3 cellular contexts compared by ENCODE assay signal in the genomic region with DNA sequence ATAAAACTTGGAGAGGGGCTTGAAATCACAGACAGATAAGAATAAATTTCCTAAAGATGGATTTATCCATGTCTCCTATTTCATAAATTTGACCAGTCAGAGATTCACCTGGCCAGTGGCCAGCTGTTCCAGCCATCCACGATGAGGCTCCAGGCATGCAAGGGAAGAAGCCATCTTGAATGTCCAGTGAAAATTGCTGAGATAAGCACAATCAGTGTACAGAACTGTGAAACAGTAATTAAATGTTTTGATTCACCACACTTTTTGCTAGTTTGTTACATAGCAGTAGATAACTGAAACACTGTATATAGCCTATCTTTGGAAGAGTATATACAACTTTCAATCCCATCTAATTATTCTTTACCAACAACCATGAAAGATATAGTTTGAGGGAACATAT.
TF ChIP-seq lines count a peak whose summit lies in the region.

No MANE protein-coding gene starts in this region.

TF ChIP-seq in HepG2, 621 proteins besides CTCF, POLR2A, EP300 and RAD21:
- peak; percentile 97 for TF ChIP-seq MAFF (IDR thresholded peaks at IDR 0.05; ENCODE audit: low read depth, low read length)
- no peak for TF ChIP-seq ZBTB3 (CRISPR knock-in tag; IDR thresholded peaks at IDR 0.05; ENCODE audit: borderline replicate concordance, low read depth)
- peak; percentile 96 to 98 for TF ChIP-seq MAFK (conservative IDR thresholded peaks at IDR 0.05 in 1 of 2, IDR thresholded peaks at IDR 0.05 in 1 of 2; ENCODE audit: low read length in 2 of 2)
TF ChIP-seq in HepG2: peak in this region for 2.

TF ChIP-seq in IMR-90, 13 proteins besides CTCF, POLR2A, EP300 and RAD21:
- TF ChIP-seq NFE2L2 (IDR thresholded peaks at IDR 0.05; ENCODE audit: low read depth, low read length) (no peak), CEBPB (IDR thresholded peaks at IDR 0.05; ENCODE audit: low read depth, low read length) (no peak), USF2 (IDR thresholded peaks at IDR 0.05; ENCODE audit: low read depth, low read length) (no peak), MAFK (IDR thresholded peaks at IDR 0.05; ENCODE audit: low read depth, low read length) (peak; percentile 96), MAZ (IDR thresholded peaks at IDR 0.05; ENCODE audit: borderline replicate concordance, low read depth, low read length) (no peak), BHLHE40 (IDR thresholded peaks at IDR 0.05; ENCODE audit: low read depth, low read length) (no peak)
- TF ChIP-seq, protein P1, sequence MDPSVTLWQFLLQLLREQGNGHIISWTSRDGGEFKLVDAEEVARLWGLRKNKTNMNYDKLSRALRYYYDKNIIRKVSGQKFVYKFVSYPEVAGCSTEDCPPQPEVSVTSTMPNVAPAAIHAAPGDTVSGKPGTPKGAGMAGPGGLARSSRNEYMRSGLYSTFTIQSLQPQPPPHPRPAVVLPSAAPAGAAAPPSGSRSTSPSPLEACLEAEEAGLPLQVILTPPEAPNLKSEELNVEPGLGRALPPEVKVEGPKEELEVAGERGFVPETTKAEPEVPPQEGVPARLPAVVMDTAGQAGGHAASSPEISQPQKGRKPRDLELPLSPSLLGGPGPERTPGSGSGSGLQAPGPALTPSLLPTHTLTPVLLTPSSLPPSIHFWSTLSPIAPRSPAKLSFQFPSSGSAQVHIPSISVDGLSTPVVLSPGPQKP (IDR thresholded peaks at IDR 0.05; ENCODE audit: borderline replicate concordance, low read depth, low read length) = no peak

TF ChIP-seq in K562, 482 proteins besides CTCF, POLR2A, EP300 and RAD21:
- peak; percentile 87 for TF ChIP-seq MAFG (tag; conservative IDR thresholded peaks at IDR 0.05)
- peak; percentile 97 for TF ChIP-seq MAFK (IDR thresholded peaks at IDR 0.05; ENCODE audit: low read length)
- TF ChIP-seq C11orf30 (IDR thresholded peaks at IDR 0.05; ENCODE audit: low read depth) = peak; percentile 87
- TF ChIP-seq MAFF (IDR thresholded peaks at IDR 0.05; ENCODE audit: low read length) = peak; percentile 94
- TF ChIP-seq HLTF (IDR thresholded peaks at IDR 0.05) = no peak
- peak; percentile 92 for TF ChIP-seq ZNF316 (IDR thresholded peaks at IDR 0.05)
- TF ChIP-seq, protein P2, sequence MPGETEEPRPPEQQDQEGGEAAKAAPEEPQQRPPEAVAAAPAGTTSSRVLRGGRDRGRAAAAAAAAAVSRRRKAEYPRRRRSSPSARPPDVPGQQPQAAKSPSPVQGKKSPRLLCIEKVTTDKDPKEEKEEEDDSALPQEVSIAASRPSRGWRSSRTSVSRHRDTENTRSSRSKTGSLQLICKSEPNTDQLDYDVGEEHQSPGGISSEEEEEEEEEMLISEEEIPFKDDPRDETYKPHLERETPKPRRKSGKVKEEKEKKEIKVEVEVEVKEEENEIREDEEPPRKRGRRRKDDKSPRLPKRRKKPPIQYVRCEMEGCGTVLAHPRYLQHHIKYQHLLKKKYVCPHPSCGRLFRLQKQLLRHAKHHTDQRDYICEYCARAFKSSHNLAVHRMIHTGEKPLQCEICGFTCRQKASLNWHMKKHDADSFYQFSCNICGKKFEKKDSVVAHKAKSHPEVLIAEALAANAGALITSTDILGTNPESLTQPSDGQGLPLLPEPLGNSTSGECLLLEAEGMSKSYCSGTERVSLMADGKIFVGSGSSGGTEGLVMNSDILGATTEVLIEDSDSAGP (CRISPR knock-in tag; IDR thresholded peaks at IDR 0.05) = no peak
- no peak for TF ChIP-seq ZNF274 (IDR thresholded peaks at IDR 0.05; ENCODE audit: borderline replicate concordance, low read depth, low read length)
TF ChIP-seq in K562: peak in this region for 5.
